ENCODE assay signal across 8 cellular contexts in genomic region chr1:185045793-185046441, GRCh38. TPM values are rescaled to one million over a fixed set of nuclear protein-coding genes. Genes with fewer than 3 reads are reported as not detected.
DNase-seq lines count a peak whose midpoint lies in the region; ATAC-seq, FAIRE-seq and TF ChIP-seq lines count a peak whose summit lies in the region.

No MANE protein-coding gene starts in this region.

- peaks cover 0 to 7% (median 0%) of the 10 kb centered on the region in 5 experiments for H3K9me3 Mint-ChIP-seq in brain

- 0 to 1% (median 0%) methylated on average over 47 to 57 of the region's 57 CpGs for WGBS in small intestine, 3 donors

- 0 out of 2 replicates have a peak, but pooled peaks cover 5% of the 10 kb centered on the region for H3K9me3 ChIP-seq in SJSA1 (replicated peaks)
- no peaks in the 10 kb centered on the region for H3K9me3 ChIP-seq in iPS-20b (ENCODE audit: insufficient read depth, low read depth, low read length)
- no peaks in the 10 kb centered on the region for H3K9me3 ChIP-seq in small intestine (ENCODE audit: control insufficient read depth, low read depth)

- H3K27ac ChIP-seq in C4-2B: peak overlapping the region; percentile 77
- H3K27ac ChIP-seq in SJSA1: peak overlapping the region; percentile 39
- H3K27ac ChIP-seq in iPS-20b (ENCODE audit: low read length): peak overlapping the region; percentile 25
- H3K27ac ChIP-seq in small intestine (ENCODE audit: low read depth in 1 of 2, low read length in 1 of 2): peak overlapping the region; percentile 59 to 87

- peak overlapping the region; percentile 61 to 96 (median 88) for H3K27ac Mint-ChIP-seq in brain

- H3K36me3 ChIP-seq in SJSA1 (peaks cover 7% of the 10 kb centered on the region; the same call in 1 of the 2 replicates), iPS-20b (ENCODE audit: insufficient read depth, low read depth, low read length) (no peaks in the 10 kb centered on the region), small intestine (ENCODE audit: control insufficient read depth in 2 of 2, insufficient read depth in 2 of 2, low read length in 2 of 2) (no peaks in the 10 kb centered on the region)

- H3K4me3 Mint-ChIP-seq in brain: peak overlapping the region; percentile 87 to 98 (median 93)

- H3K27me3 ChIP-seq in SJSA1 (replicated peaks): no peaks in the 10 kb centered on the region
- H3K27me3 ChIP-seq in iPS-20b (ENCODE audit: insufficient read depth, low read length): peaks cover 23% of the 10 kb centered on the region
- no peaks in the 10 kb centered on the region for H3K27me3 ChIP-seq in small intestine (ENCODE audit: control insufficient read depth in 2 of 2, insufficient read depth in 2 of 2, low read length in 2 of 2)

- DNase-seq in GM19238 (ENCODE audit: insufficient read length, low spot score) (peak; percentile 51), SJSA1 (ENCODE audit: low read depth in 1 of 2, low spot score in 2 of 2) (peak; percentile 54 to 60), small intestine (peak; percentile 26), AML-193 (lab: John Stamatoyannopoulos, UW) (no peak)

- peak overlapping the region; percentile 93 for H3K9ac ChIP-seq in iPS-20b (ENCODE audit: low read depth, low read length)

- FAIRE-seq in small intestine (lab: Jason Lieb, UNC): no peak

- peak overlapping the region; percentile 81 for H3K4me3 ChIP-seq in SJSA1
- peak overlapping the region; percentile 78 for H3K4me3 ChIP-seq in iPS-20b (ENCODE audit: low read length)
- H3K4me3 ChIP-seq in small intestine (ENCODE audit: low read depth in 1 of 2, low read length in 2 of 2): peak overlapping the region; percentile 73 to 91

- TF ChIP-seq CTCF in C4-2B (conservative IDR thresholded peaks at IDR 0.05) (no peak), brain (conservative IDR thresholded peaks at IDR 0.05) (no peak)

- H3K36me3 Mint-ChIP-seq in brain: peaks cover 9% of the 10 kb centered on the region

- H3K4me1 ChIP-seq in SJSA1 (replicated peaks): peaks cover 17% of the 10 kb centered on the region
- H3K4me1 ChIP-seq in iPS-20b (ENCODE audit: insufficient read depth, low read length): peaks cover 19% of the 10 kb centered on the region
- H3K4me1 ChIP-seq in small intestine (ENCODE audit: control insufficient read depth in 2 of 2, insufficient read depth in 1 of 2, low read depth in 1 of 2, low read length in 1 of 2): peaks cover 2 to 4% of the 10 kb centered on the region in 2 donors

- ATAC-seq in HG03432 (IDR thresholded peaks at IDR 0.05; ENCODE audit: unreplicated experiment): peak; percentile 43

- H3K27me3 Mint-ChIP-seq in brain: no peaks in the 10 kb centered on the region

- peaks cover 54% of the 10 kb centered on the region for H3K4me1 Mint-ChIP-seq in brain

RNA-seq across cellular contexts. Expression of gene RNF2, which starts 0.6 kb away (rescaled TPM):
- total RNA-seq in SJSA1 (2014; rRNA removed; shearing (Covaris generic)): 8.1 and 20.9 TPM in 2 replicates
- polyA plus RNA-seq in brain (ENCODE audit: insufficient read depth, low read depth, low replicate concordance) (12.0 TPM), small intestine (1 to 10 TPM; 3.2 to 6.1 (median 3.4) TPM)

Comparison
In these comparisons a context has a peak if more than half of its experiments do, and no peak if none do; other contexts are left out.
1. H3K27ac ChIP-seq: peak in every context shown above with its lines; median percentile 77 in C4-2B; 73 in small intestine; 39 in SJSA1; 25 in iPS-20b.
2. DNase-seq: peak in GM19238 (single experiment), SJSA1 (2 of 2) and small intestine (single experiment); none in AML-193 (0 of 2).
3. Peak in every context shown above with its lines, with median percentiles within 50 percentile points of each other: H3K4me3 ChIP-seq.